Comparison of ENCODE assay signal across 22 cellular contexts in the genomic region with DNA sequence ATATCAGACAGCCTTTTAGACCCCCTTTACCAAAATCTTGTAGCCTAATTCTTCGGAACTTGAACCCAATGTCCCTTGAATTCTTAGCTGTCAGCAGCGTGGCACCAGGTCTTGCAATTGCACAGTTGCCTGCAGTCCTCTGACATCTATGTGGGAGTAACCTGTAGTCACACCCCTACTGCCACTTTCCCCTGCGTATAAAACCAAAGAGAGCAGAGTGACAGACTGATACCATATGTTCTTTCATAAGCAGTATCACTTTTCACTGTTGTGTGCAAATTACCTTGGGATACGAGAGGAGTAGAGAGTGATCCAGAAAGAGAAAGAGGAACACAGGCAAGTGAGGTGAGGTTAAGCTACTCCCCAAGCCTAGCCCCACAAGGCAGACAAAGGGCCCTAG.
"Had no signal": no experiment of that assay in that cellular context is flagged by ENCODE, and none has a peak within 500 bp of the region (broad histone marks: within the 10 kb centered on the region; RNA-seq: fewer than 3 reads in every experiment).

No MANE protein-coding gene starts in this region.

- H3K4me3 ChIP-seq: left lung, mucosa of descending colon, ovary, right atrium auricular region, skin epidermis, stomach, testis, thyroid gland, transverse colon, upper lobe of left lung, vagina had no signal

- H3K9me3 ChIP-seq: left lung, mucosa of descending colon, ovary, right atrium auricular region, stomach, testis, thyroid gland, transverse colon, upper lobe of left lung, vagina had no signal

- H3K4me1 ChIP-seq: left lung, right atrium auricular region, stomach, testis, thyroid gland, transverse colon, upper lobe of left lung, vagina had no signal

- H3K36me3 ChIP-seq: left lung, ovary, right atrium auricular region, stomach, thyroid gland, transverse colon, upper lobe of left lung, vagina had no signal

- H3K27ac ChIP-seq: left lung, ovary, right atrium auricular region, skin epidermis, stomach, testis, thyroid gland, transverse colon, upper lobe of left lung, vagina had no signal

- H3K27me3 ChIP-seq: left lung, ovary, right atrium auricular region, stomach, testis, thyroid gland, transverse colon, upper lobe of left lung, vagina had no signal

- DNase-seq: hippocampal formation; kidney glomerular epithelial cell; left cardiac atrium; left lung; midbrain; mucosa of descending colon; naive thymus-derived CD4-positive, alpha-beta T cell; ovary; stimulated activated CD4-positive, alpha-beta T cell treated with anti-CD3 and anti-CD28 coated beads, Interleukin-12 subunit alpha, Interleukin-12 subunit beta, amount 100 ng/mL, for 4 hours; stimulated activated CD4-positive, alpha-beta T cell treated with anti-CD3 and anti-CD28 coated beads, Interleukin-15, amount 100 ng/mL, for 24 hours; stimulated activated CD4-positive, alpha-beta T cell treated with anti-CD3 and anti-CD28 coated beads, Interleukin-2, amount 100 ng/mL, for 24 hours; stimulated activated CD4-positive, alpha-beta T cell treated with anti-CD3 and anti-CD28 coated beads, Interleukin-4, amount 100 ng/mL, for 1 hour; stimulated activated naive B cell treated with anti-CD40 and anti-IgM and Interleukin-4, amounts not matched to agents 10 μg/mL and 1 μg/mL and 100 μg/mL, for 72 hours; stimulated activated naive CD8-positive, alpha-beta T cell treated with anti-CD3 and anti-CD28 coated beads, Interleukin-15, Interleukin-2, amounts not matched to agents 100 U/mL and 50 U/mL, for 24 hours; stomach; testis; thyroid gland; transverse colon; upper lobe of left lung had no signal
